ENCODE assay signal across 8 cellular contexts in genomic region chr6:125974214-125974866, GRCh38. TPM values are rescaled to one million over a fixed set of nuclear protein-coding genes. Genes with fewer than 3 reads are reported as not detected.
DNase-seq lines count a peak whose midpoint lies in the region; ATAC-seq and TF ChIP-seq lines count a peak whose summit lies in the region.

No MANE protein-coding gene starts in this region.

- no peak overlapping the region for H3K4me3 ChIP-seq in retinal pigment epithelial cell (ENCODE audit: low read length)

- peak; percentile 74 for TF ChIP-seq CTCF in foreskin keratinocyte (conservative IDR thresholded peaks at IDR 0.05)
- peak; percentile 46 for TF ChIP-seq CTCF in retinal pigment epithelial cell (conservative IDR thresholded peaks at IDR 0.05; ENCODE audit: low read depth, low read length)

- peak; percentile 25 to 43 for DNase-seq in NCI-H2081 (lab: John Stamatoyannopoulos, UW)
- no peak for DNase-seq in NCI-H2081 treated with DMSO at 0.1 percent for 48 hours (lab: John Stamatoyannopoulos, UW)
- peak; percentile 69 for DNase-seq in M059J (ENCODE audit: low read depth)
- peak; percentile 54 for DNase-seq in SW480 (ENCODE audit: low spot score)
- DNase-seq in foreskin keratinocyte, result peak in 1 of 2 donors; percentile 27
- no peak for DNase-seq in retinal pigment epithelial cell (ENCODE audit: low read depth)
- DNase-seq in substantia nigra (lab: John Stamatoyannopoulos, UW), result no peak

- no peak overlapping the region for H3K27ac ChIP-seq in foreskin keratinocyte
- no peak overlapping the region for H3K27ac ChIP-seq in substantia nigra (ENCODE audit: low read depth, low read length, poor library complexity, severe bottlenecking)

- ATAC-seq in GM21723 (IDR thresholded peaks at IDR 0.05; ENCODE audit: unreplicated experiment) (peak; percentile 92), foreskin keratinocyte (peak; percentile 75)

- no peaks in the 10 kb centered on the region for H3K4me1 ChIP-seq in foreskin keratinocyte

- H3K27me3 ChIP-seq in foreskin keratinocyte, result no peaks in the 10 kb centered on the region

RNA-seq across cellular contexts. Expression of gene TRMT11, which starts 12.0 kb away (rescaled TPM):
- 32.9 and 43.4 TPM in 2 replicates for total RNA-seq in M059J (2014; rRNA removed; shearing (Covaris generic))
- 16.0 and 19.8 TPM in 2 replicates for total RNA-seq in foreskin keratinocyte
- 7.4 and 10.0 TPM in 2 replicates for polyA plus RNA-seq in foreskin keratinocyte

RNA-seq across cellular contexts. Expression of gene HINT3, which starts 17.8 kb away (rescaled TPM):
- 14.3 and 23.6 TPM in 2 replicates for total RNA-seq in M059J (2014; rRNA removed; shearing (Covaris generic))
- total RNA-seq in foreskin keratinocyte, result 9.7 and 10.0 TPM in 2 replicates
- 4.5 and 5.5 TPM in 2 replicates for polyA plus RNA-seq in foreskin keratinocyte

Comparison
In these comparisons a context has a peak if more than half of its experiments do, and no peak if none do; other contexts are left out.
1. DNase-seq: peak in NCI-H2081 (2 of 2), M059J (single experiment) and SW480 (single experiment); none in NCI-H2081 treated with DMSO at 0.1 percent for 48 hours (single experiment), retinal pigment epithelial cell (single experiment) and substantia nigra (0 of 49).